In genomic region chr7:153776940-153777339, GRCh38 we compare ENCODE assay signal across 8 cellular contexts.
A peak's percentile ranks its signal among the peaks of the same experiment; 100 is the strongest.
DNase-seq lines count a peak whose midpoint lies in the region; ATAC-seq, FAIRE-seq and TF ChIP-seq lines count a peak whose summit lies in the region.
"Not testable (repeated sequence)": the region's sequence is repeated elsewhere in the genome, so short reads cannot be mapped to it uniquely, and the experiment has no call there.

No MANE protein-coding gene starts in this region.

- not testable (repeated sequence) for H3K79me2 ChIP-seq in H1 (ENCODE audit: control insufficient read depth in 1 of 2, insufficient read depth in 2 of 2, low read length in 2 of 2)

- not testable (repeated sequence) for H2BK5ac ChIP-seq in H1 (ENCODE audit: low read depth, low read length)

- H2BK12ac ChIP-seq in H1 (ENCODE audit: low read depth, low read length) = not testable (repeated sequence)

- FAIRE-seq in H54 (lab: Jason Lieb, UNC) (peak; percentile 61), H1 (lab: Jason Lieb, UNC) (peak; percentile 76)

- peaks cover 16% of the 10 kb centered on the region for H3K4me1 ChIP-seq in BLaER1
- not testable (repeated sequence) for H3K4me1 ChIP-seq in H1 (replicated peaks in 1 of 4; ENCODE audit: control insufficient read depth in 3 of 4, insufficient read depth in 4 of 4, low read length in 3 of 4)

- H3K79me1 ChIP-seq in H1 (ENCODE audit: low read depth, low read length) = not testable (repeated sequence)

- not testable (repeated sequence) for H3K27ac ChIP-seq in BLaER1; H1 (ENCODE audit: low read depth, low read length)

- not testable (repeated sequence) for H3K23me2 ChIP-seq in H1 (ENCODE audit: low read depth, low read length)

- H2AK5ac ChIP-seq in H1 (ENCODE audit: low read depth, low read length) = not testable (repeated sequence)

- DNase-seq in H54 (ENCODE audit: insufficient read length, low spot score); H1 (ENCODE audit: low read depth in 1 of 2, low spot score in 2 of 2): not testable (repeated sequence)
- peak; percentile 1 for DNase-seq in RKO (ENCODE audit: low spot score)
- peak; percentile 2 for DNase-seq in foreskin melanocyte
- DNase-seq in renal cortical epithelial cell (ENCODE audit: low read depth) = peak; percentile 30

- H3K23ac ChIP-seq in H1 (ENCODE audit: insufficient read length) = not testable (repeated sequence)

- H3K9ac ChIP-seq in BLaER1; H1 (replicated peaks in 1 of 4; ENCODE audit: extremely low read depth in 1 of 4, low read depth in 3 of 4, low read length in 3 of 4): not testable (repeated sequence)

- H3K18ac ChIP-seq in H1 (ENCODE audit: extremely low read depth, low read length) = not testable (repeated sequence)

- H2AFZ ChIP-seq in H1 (ENCODE audit: low read length) = not testable (repeated sequence)

- ATAC-seq in GM18517 (IDR thresholded peaks at IDR 0.05; ENCODE audit: unreplicated experiment) = peak; percentile 75
- ATAC-seq in HG03354 (IDR thresholded peaks at IDR 0.05; ENCODE audit: poor library complexity, severe bottlenecking, unreplicated experiment) = peak; percentile 88

- CTCF ChIA-PET in H1 (lab: Charles Lee; ENCODE audit: partially characterized antibody) = not testable (repeated sequence)

- H2BK20ac ChIP-seq in H1 (ENCODE audit: low read length) = not testable (repeated sequence)

- H3K4me2 ChIP-seq in BLaER1 = peak overlapping the region; percentile 45
- not testable (repeated sequence) for H3K4me2 ChIP-seq in H1 (ENCODE audit: insufficient read depth in 1 of 2, low read depth in 2 of 2, low read length in 2 of 2)

- H3K9me3 ChIP-seq in BLaER1; H1 (ENCODE audit: insufficient read depth in 2 of 2, low read depth in 1 of 2, low read length in 1 of 2): not testable (repeated sequence)

- not testable (repeated sequence) for H2BK15ac ChIP-seq in H1 (ENCODE audit: low read length)

- not testable (repeated sequence) for TF ChIP-seq CTCF in H1 (IDR thresholded peaks at IDR 0.05; ENCODE audit: control extremely low read depth in 1 of 3, insufficient read depth in 1 of 3, low read depth in 1 of 3, low read length in 3 of 3)

- H3K4ac ChIP-seq in H1 (replicated peaks; ENCODE audit: insufficient read length, low read depth, low read length) = not testable (repeated sequence)

- H2BK120ac ChIP-seq in H1 (replicated peaks; ENCODE audit: low read depth, low read length) = not testable (repeated sequence)

- H3K27me3 ChIP-seq in BLaER1; H1 (replicated peaks in 1 of 4; ENCODE audit: control insufficient read depth in 3 of 4, extremely low read depth in 1 of 4, insufficient read depth in 3 of 4, low read length in 3 of 4): not testable (repeated sequence)

- H3K56ac ChIP-seq in H1 (replicated peaks; ENCODE audit: insufficient read length, low read depth, low read length) = not testable (repeated sequence)

- H4K8ac ChIP-seq in H1 (ENCODE audit: extremely low read depth, insufficient read depth, low read length) = not testable (repeated sequence)

- not testable (repeated sequence) for TF ChIP-seq POLR2A in H54 (IDR thresholded peaks at IDR 0.05; ENCODE audit: low read depth, low read length); H1 (IDR thresholded peaks at IDR 0.05; ENCODE audit: control extremely low read depth in 1 of 2, low read depth in 2 of 2, low read length in 2 of 2)

- H3K14ac ChIP-seq in H1 (ENCODE audit: insufficient read length) = not testable (repeated sequence)

- H4K20me1 ChIP-seq in BLaER1; H1 (replicated peaks in 1 of 2; ENCODE audit: control insufficient read depth in 1 of 2, insufficient read depth in 2 of 2, low read length in 2 of 2): not testable (repeated sequence)

- not testable (repeated sequence) for H4K5ac ChIP-seq in H1 (ENCODE audit: insufficient read length, low read depth, low read length)

- not testable (repeated sequence) for H4K91ac ChIP-seq in H1 (replicated peaks; ENCODE audit: insufficient read length, low read length)

- H3K4me3 ChIP-seq in BLaER1; H1 (ENCODE audit: extremely low read depth in 1 of 4, insufficient read depth in 2 of 4, low read depth in 3 of 4, low read length in 4 of 4): not testable (repeated sequence)

- POLR2A ChIA-PET in H1 (lab: Charles Lee; ENCODE audit: partially characterized antibody) = not testable (repeated sequence)

- not testable (repeated sequence) for TF ChIP-seq EP300 in H1 (IDR thresholded peaks at IDR 0.05; ENCODE audit: borderline replicate concordance in 1 of 2, low read depth in 2 of 2, low read length in 2 of 2)

- not testable (repeated sequence) for TF ChIP-seq RAD21 in H1 (IDR thresholded peaks at IDR 0.05 in 1 of 2, conservative IDR thresholded peaks at IDR 0.05 in 1 of 2; ENCODE audit: low read depth in 2 of 2, low read length in 2 of 2)

- not testable (repeated sequence) for H3K36me3 ChIP-seq in BLaER1; H1 (ENCODE audit: control insufficient read depth in 2 of 4, insufficient read depth in 4 of 4, low read length in 3 of 4)
